9 cellular contexts compared by ENCODE assay signal in the genomic region with DNA sequence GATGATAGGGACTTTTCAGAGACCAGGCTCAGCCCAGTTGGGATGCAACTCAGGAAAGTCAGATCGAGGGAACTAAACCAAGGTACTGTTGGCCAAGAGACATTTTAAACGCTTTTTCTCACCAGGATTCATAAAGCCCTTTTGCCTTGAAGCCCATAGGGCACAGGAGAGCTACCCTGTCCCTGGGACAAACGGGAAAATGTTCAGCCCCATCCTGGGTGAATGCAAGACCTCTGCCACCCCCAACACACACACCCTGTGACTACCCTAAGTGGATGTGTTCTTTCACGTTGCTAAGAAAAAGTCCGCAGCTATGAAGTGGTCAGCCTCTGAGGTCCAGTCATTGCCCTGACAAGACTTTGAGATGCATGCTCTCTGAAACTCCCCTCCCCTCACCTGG. TPM values are rescaled to one million over a fixed set of nuclear protein-coding genes. Genes with fewer than 3 reads are reported as not detected.
DNase-seq lines count a peak whose midpoint lies in the region; ATAC-seq, FAIRE-seq and TF ChIP-seq lines count a peak whose summit lies in the region.
"Had no signal": no experiment of that assay in that cellular context is flagged by ENCODE, and none has a peak within 500 bp of the region (broad histone marks: within the 10 kb centered on the region; RNA-seq: fewer than 3 reads in every experiment).

No MANE protein-coding gene starts in this region.

- H3K27ac ChIP-seq in astrocyte (ENCODE audit: low read depth, low read length) (no peak overlapping the region), thyroid gland (peak overlapping the region in 2 of 3 donors; percentile 72 to 90)

- H3K4me3 ChIP-seq in astrocyte (ENCODE audit: insufficient read depth, low read depth, low read length) (peak overlapping the region; percentile 61), thyroid gland (replicated peaks in 1 of 3) (peak overlapping the region in 1 of 3 donors; percentile 24)

- no peak for ATAC-seq in HG03565 (IDR thresholded peaks at IDR 0.05; ENCODE audit: unreplicated experiment)
- ATAC-seq in HG03520 (IDR thresholded peaks at IDR 0.05; ENCODE audit: unreplicated experiment): no peak

- H3K9me3 Mint-ChIP-seq in astrocyte (ENCODE audit: unreplicated experiment) (no peaks in the 10 kb centered on the region), mesothelial cell of epicardium (no peaks in the 10 kb centered on the region)

- peaks cover 8% of the 10 kb centered on the region for H4K20me1 ChIP-seq in astrocyte (ENCODE audit: insufficient read depth, low read length)

- DNase-seq in activated effector memory CD4-positive, alpha-beta T cell treated with anti-CD3 and anti-CD28 coated beads, Interleukin-2, amount 50 U/mL, for 16 hours: peak; percentile 56
- no peak for DNase-seq in activated effector memory CD4-positive, alpha-beta T cell treated with Interleukin-2 at 50 U/mL for 16 hours
- no peak for DNase-seq in astrocyte (ENCODE audit: low read depth)
- DNase-seq in mesothelial cell of epicardium (ENCODE audit: low spot score in 2 of 2, unreplicated experiment in 2 of 2): no peak
- DNase-seq in thyroid gland: no peak
- no peak for DNase-seq in SW 1271 (lab: John Stamatoyannopoulos, UW)
- DNase-seq: NCI-H446 had no signal

- WGBS in thyroid gland, 2 donors: 70 to 84% methylated on average over 5 of the region's 5 CpGs

- H3K27me3 Mint-ChIP-seq in astrocyte (ENCODE audit: low read depth, unreplicated experiment) (peaks cover 4% of the 10 kb centered on the region), mesothelial cell of epicardium (ENCODE audit: low read depth) (no peaks in the 10 kb centered on the region)

- H3K4me3 Mint-ChIP-seq in astrocyte (ENCODE audit: unreplicated experiment): peak overlapping the region; percentile 78
- peak overlapping the region; percentile 73 for H3K4me3 Mint-ChIP-seq in mesothelial cell of epicardium

- H3K9ac ChIP-seq in astrocyte (ENCODE audit: low read length): peak overlapping the region; percentile 75

- H2AFZ ChIP-seq in astrocyte (ENCODE audit: low read depth, low read length): no peak overlapping the region

- TF ChIP-seq POLR2A in thyroid gland (IDR thresholded peaks at IDR 0.05): no peak

- no peaks in the 10 kb centered on the region for H3K27me3 ChIP-seq in astrocyte (ENCODE audit: insufficient read depth, low read length)
- no peaks in the 10 kb centered on the region for H3K27me3 ChIP-seq in thyroid gland

- no peak overlapping the region for H3K27ac Mint-ChIP-seq in astrocyte (ENCODE audit: unreplicated experiment)
- H3K27ac Mint-ChIP-seq in mesothelial cell of epicardium: peak overlapping the region; percentile 94

- intact Hi-C loops in thyroid gland (cut with DNase I): no loop called here

- H3K9me3 ChIP-seq in astrocyte (ENCODE audit: insufficient read depth, low read depth, low read length) (no peaks in the 10 kb centered on the region), thyroid gland (no peaks in the 10 kb centered on the region)

- H3K4me1 ChIP-seq in astrocyte (ENCODE audit: insufficient read depth, low read length): peaks cover 24% of the 10 kb centered on the region
- peaks cover 13 to 32% of the 10 kb centered on the region in 2 donors for H3K4me1 ChIP-seq in thyroid gland

- peaks cover 2% of the 10 kb centered on the region for H3K79me2 ChIP-seq in astrocyte (ENCODE audit: insufficient read depth, low read length)

- FAIRE-seq in astrocyte (lab: Jason Lieb, UNC): no peak

- H3K36me3 Mint-ChIP-seq in astrocyte (ENCODE audit: low read depth, unreplicated experiment) (peaks cover 9% of the 10 kb centered on the region), mesothelial cell of epicardium (no peaks in the 10 kb centered on the region)

- H3K4me1 Mint-ChIP-seq in astrocyte (ENCODE audit: low read depth, unreplicated experiment) (peaks cover 38% of the 10 kb centered on the region), mesothelial cell of epicardium (peaks cover 26% of the 10 kb centered on the region)

- H3K36me3 ChIP-seq in astrocyte (ENCODE audit: insufficient read depth, low read length) (no peaks in the 10 kb centered on the region), thyroid gland (no peaks in the 10 kb centered on the region)

- TF ChIP-seq CTCF in astrocyte (IDR thresholded peaks at IDR 0.05; ENCODE audit: insufficient read depth, low read depth, low read length) (no peak), mesothelial cell of epicardium (IDR thresholded peaks at IDR 0.05; ENCODE audit: unreplicated experiment) (no peak), thyroid gland (IDR thresholded peaks at IDR 0.05) (no peak)

- peak overlapping the region; percentile 88 for H3K4me2 ChIP-seq in astrocyte (ENCODE audit: low read length)

RNA-seq across cellular contexts. Expression of gene ITPKB, which starts 58.4 kb away (rescaled TPM):
- total RNA-seq in astrocyte: 10.5 and 10.9 TPM in 2 replicates
- 19.7 to 21.2 TPM (median 21.0 TPM) in 3 replicates for total RNA-seq in mesothelial cell of epicardium
- 10 to 100 TPM; 19.1 to 24.0 (median 22.2) TPM for total RNA-seq in thyroid gland
